ENCODE assay signal across 7 cellular contexts in genomic region chr10:68397005-68397404, GRCh38.
"Had no signal": no experiment of that assay in that cellular context is flagged by ENCODE, and none has a peak within 500 bp of the region (broad histone marks: within the 10 kb centered on the region; RNA-seq: fewer than 3 reads in every experiment).

No MANE protein-coding gene starts in this region.

- H3K4me3 ChIP-seq: GM23338, HAP-1 had no signal

- H2AFZ ChIP-seq: GM23338 had no signal

- H3K9ac ChIP-seq: KMS-11 had no signal

- H3K27ac ChIP-seq: KMS-11 had no signal

- FAIRE-seq: H1, HTR-8/SVneo had no signal

- ATAC-seq: GM23338 had no signal

- DNase-seq: H7, KBM-7 had no signal

- H3K9me3 ChIP-seq: HAP-1 had no signal

- H3K4me2 ChIP-seq: GM23338, KMS-11 had no signal
